ENCODE assay signal across 17 cellular contexts in the genomic region with DNA sequence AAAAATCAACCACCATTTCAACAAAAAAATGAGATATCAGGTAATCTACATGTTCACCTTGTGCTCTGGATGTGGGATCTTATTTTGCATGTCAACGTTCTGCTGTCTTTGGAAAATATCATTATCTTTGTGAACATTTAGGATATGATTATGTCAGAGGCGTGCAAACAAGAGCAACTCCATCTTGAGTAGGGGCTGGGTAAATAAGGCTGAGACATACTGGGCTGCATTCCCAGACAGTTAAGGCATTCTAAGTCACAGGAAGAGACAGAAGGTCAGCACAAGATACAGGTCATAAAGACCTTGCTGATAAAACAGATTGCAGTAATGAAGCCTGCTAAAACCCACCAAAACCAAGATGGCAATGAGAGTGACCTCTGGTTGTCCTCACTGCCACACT.
"Had no signal": no experiment of that assay in that cellular context is flagged by ENCODE, and none has a peak within 500 bp of the region (broad histone marks: within the 10 kb centered on the region; RNA-seq: fewer than 3 reads in every experiment).

No MANE protein-coding gene starts in this region.

- H3K4me1 ChIP-seq: transverse colon had no signal

- H3K27me3 ChIP-seq: testis, transverse colon had no signal

- H3K27ac ChIP-seq: coronary artery, testis, transverse colon had no signal

- H3K4me3 ChIP-seq: coronary artery, testis, transverse colon had no signal

- FAIRE-seq: islet of Langerhans had no signal

- H3K27me3 Mint-ChIP-seq: stimulated activated naive B cell treated with anti-CD40 and anti-IgM and Interleukin-4, amounts not matched to agents 10 μg/mL and 1 μg/mL and 100 μg/mL, for 72 hours; stimulated activated naive CD8-positive, alpha-beta T cell treated with anti-CD3 and anti-CD28 coated beads, Interleukin-15, amount 100 ng/mL, for 72 hours had no signal

- H3K9me3 ChIP-seq: testis, transverse colon had no signal

- DNase-seq: effector CD4-positive, alpha-beta T cell; endodermal cell; foreskin melanocyte; head of caudate nucleus; hippocampal formation; kidney glomerular epithelial cell; mammary epithelial cell; naive thymus-derived CD4-positive, alpha-beta T cell; posterior cingulate gyrus; stimulated activated CD4-positive, alpha-beta T cell treated with anti-CD3 and anti-CD28 coated beads, Interleukin-2, amount 100 ng/mL, for 24 hours; stimulated activated CD4-positive, alpha-beta T cell treated with anti-CD3 and anti-CD28 coated beads, Interleukin-4, amount 100 ng/mL, for 4 hours; stimulated activated naive B cell treated with anti-CD40 and anti-IgM and Interleukin-4, amounts not matched to agents 10 μg/mL and 1 μg/mL and 100 μg/mL, for 72 hours; stimulated activated naive CD8-positive, alpha-beta T cell treated with anti-CD3 and anti-CD28 coated beads, Interleukin-15, amount 100 ng/mL, for 72 hours; testis; transverse colon had no signal

- H3K36me3 ChIP-seq: transverse colon had no signal

- H3K27ac Mint-ChIP-seq: endodermal cell; naive thymus-derived CD4-positive, alpha-beta T cell; stimulated activated naive B cell treated with anti-CD40 and anti-IgM and Interleukin-4, amounts not matched to agents 10 μg/mL and 1 μg/mL and 100 μg/mL, for 72 hours; stimulated activated naive CD8-positive, alpha-beta T cell treated with anti-CD3 and anti-CD28 coated beads, Interleukin-15, amount 100 ng/mL, for 72 hours had no signal

- H3K4me3 Mint-ChIP-seq: endodermal cell; naive thymus-derived CD4-positive, alpha-beta T cell; stimulated activated naive B cell treated with anti-CD40 and anti-IgM and Interleukin-4, amounts not matched to agents 10 μg/mL and 1 μg/mL and 100 μg/mL, for 72 hours; stimulated activated naive CD8-positive, alpha-beta T cell treated with anti-CD3 and anti-CD28 coated beads, Interleukin-15, amount 100 ng/mL, for 72 hours had no signal

- H3K9me3 Mint-ChIP-seq: stimulated activated naive B cell treated with anti-CD40 and anti-IgM and Interleukin-4, amounts not matched to agents 10 μg/mL and 1 μg/mL and 100 μg/mL, for 72 hours; stimulated activated naive CD8-positive, alpha-beta T cell treated with anti-CD3 and anti-CD28 coated beads, Interleukin-15, amount 100 ng/mL, for 72 hours had no signal
